In genomic region chr19:58060231-58060630, GRCh38 we compare ENCODE assay signal across 11 cellular contexts. TPM values are rescaled to one million over a fixed set of nuclear protein-coding genes. Genes with fewer than 3 reads are reported as not detected.
DNase-seq lines count a peak whose midpoint lies in the region; ATAC-seq and TF ChIP-seq lines count a peak whose summit lies in the region.
"Had no signal": no experiment of that assay in that cellular context is flagged by ENCODE, and none has a peak within 500 bp of the region (broad histone marks: within the 10 kb centered on the region; RNA-seq: fewer than 3 reads in every experiment).

No MANE protein-coding gene starts in this region.

- no peaks in the 10 kb centered on the region for H3K79me2 ChIP-seq in GM23338 (replicated peaks; ENCODE audit: insufficient read depth)

- H3K4me1 Mint-ChIP-seq in GM23338: peaks cover 8% of the 10 kb centered on the region
- peaks cover 3% of the 10 kb centered on the region for H3K4me1 Mint-ChIP-seq in activated naive CD8-positive, alpha-beta T cell treated with anti-CD3 and anti-CD28 coated beads, Interleukin-2, amount 10 ng/mL, durations not matched to agents 7 days and 5 days

- H2AFZ ChIP-seq in GM23338: no peak overlapping the region

- H3K36me3 ChIP-seq in GM23338 (ENCODE audit: insufficient read depth): peaks cover 8% of the 10 kb centered on the region; the same call in 1 of the 2 replicates
- peaks cover 13% of the 10 kb centered on the region for H3K36me3 ChIP-seq in muscle layer of colon (ENCODE audit: insufficient read depth, low read length)
- peaks cover 5 to 23% (median 17%) of the 10 kb centered on the region in 5 donors for H3K36me3 ChIP-seq in subcutaneous abdominal adipose tissue (ENCODE audit: control insufficient read depth in 5 of 5, insufficient read depth in 5 of 5, low read length in 5 of 5)
- H3K36me3 ChIP-seq in MG63: no peaks in the 10 kb centered on the region

- H3K4me3 ChIP-seq in GM23338 (peak overlapping the region; percentile 66; the same call in 1 of the 2 replicates), muscle layer of colon (ENCODE audit: low read depth in 1 of 2, low read length in 2 of 2) (peak overlapping the region; percentile 75 to 89), subcutaneous abdominal adipose tissue (ENCODE audit: low read depth in 1 of 5, low read length in 5 of 5) (peak overlapping the region in 4 of 5 donors; percentile 37 to 91 (median 78)), MG63 (no peak overlapping the region)

- H3K27ac ChIP-seq in GM23338 (ENCODE audit: low read depth): no peak overlapping the region
- H3K27ac ChIP-seq in muscle layer of colon (ENCODE audit: low read depth, low read length): no peak overlapping the region
- H3K27ac ChIP-seq in subcutaneous abdominal adipose tissue (ENCODE audit: low read depth, low read length): no peak overlapping the region

- 0 out of 2 replicates have a peak, but pooled peaks cover 4% of the 10 kb centered on the region for H3F3A ChIP-seq in GM23338 (replicated peaks; ENCODE audit: low read depth)

- peaks cover 17% of the 10 kb centered on the region for H3K27me3 Mint-ChIP-seq in GM23338 (ENCODE audit: insufficient read depth, low read depth, poor library complexity)
- peaks cover 1% of the 10 kb centered on the region for H3K27me3 Mint-ChIP-seq in activated naive CD8-positive, alpha-beta T cell treated with anti-CD3 and anti-CD28 coated beads, Interleukin-2, amount 10 ng/mL, durations not matched to agents 7 days and 5 days

- peaks cover 62% of the 10 kb centered on the region for H3K36me3 Mint-ChIP-seq in GM23338 (ENCODE audit: low read depth)
- H3K36me3 Mint-ChIP-seq in activated naive CD8-positive, alpha-beta T cell treated with anti-CD3 and anti-CD28 coated beads, Interleukin-2, amount 10 ng/mL, durations not matched to agents 7 days and 5 days: peaks cover 17% of the 10 kb centered on the region

- peaks cover 80% of the 10 kb centered on the region for H3K9me3 Mint-ChIP-seq in GM23338
- peaks cover 22% of the 10 kb centered on the region for H3K9me3 Mint-ChIP-seq in activated naive CD8-positive, alpha-beta T cell treated with anti-CD3 and anti-CD28 coated beads, Interleukin-2, amount 10 ng/mL, durations not matched to agents 7 days and 5 days

- H3K9me3 ChIP-seq in muscle layer of colon (ENCODE audit: low read length) (peaks cover 19% of the 10 kb centered on the region), subcutaneous abdominal adipose tissue (ENCODE audit: control insufficient read depth in 5 of 5, low read length in 5 of 5) (peaks cover 13 to 49% (median 35%) of the 10 kb centered on the region in 5 donors), MG63 (peaks cover 11% of the 10 kb centered on the region)

- H3K27me3 ChIP-seq in GM23338 (ENCODE audit: insufficient read depth) (no peaks in the 10 kb centered on the region), muscle layer of colon (ENCODE audit: control insufficient read depth in 1 of 2, insufficient read depth in 2 of 2, low read length in 2 of 2) (no peaks in the 10 kb centered on the region), subcutaneous abdominal adipose tissue (ENCODE audit: control insufficient read depth in 5 of 5, insufficient read depth in 4 of 5, low read length in 5 of 5) (no peaks in the 10 kb centered on the region), MG63 (no peaks in the 10 kb centered on the region)

- peak overlapping the region; percentile 44; the same call in 1 of the 3 replicates for H3K4me3 Mint-ChIP-seq in GM23338
- peak overlapping the region; percentile 82 for H3K4me3 Mint-ChIP-seq in activated naive CD8-positive, alpha-beta T cell treated with anti-CD3 and anti-CD28 coated beads, Interleukin-2, amount 10 ng/mL, durations not matched to agents 7 days and 5 days

- DNase-seq in GM23338 (ENCODE audit: low spot score) (no peak), GM03348 (ENCODE audit: low spot score) (no peak), Ammon's horn (ENCODE audit: low spot score) (no peak), MG63 (no peak)
- DNase-seq in activated naive CD8-positive, alpha-beta T cell treated with anti-CD3 and anti-CD28 coated beads, Interleukin-2, amount 10 ng/mL, durations not matched to agents 7 days and 5 days: no peak
- DNase-seq: foreskin fibroblast, mammary epithelial cell, NCI-H526 had no signal

- H3K4me2 ChIP-seq in GM23338: peak overlapping the region; percentile 81; the same call in 1 of the 2 replicates

- no peak for ATAC-seq in GM23338
- no peak for ATAC-seq in activated naive CD8-positive, alpha-beta T cell treated with anti-CD3 and anti-CD28 coated beads, Interleukin-2, amount 10 ng/mL, durations not matched to agents 7 days and 5 days (ENCODE audit: low read depth)

- POLR2A ChIA-PET in activated naive CD8-positive, alpha-beta T cell treated with anti-CD3 and anti-CD28 coated beads, Interleukin-2, amount 10 ng/mL, durations not matched to agents 7 days and 5 days (lab: Charles Lee): interaction anchor here (1.0 to 3.3 kb wide), 7 partner anchors 38 to 428 kb away, joined by 3 to 31 read pairs (median 5); partner anchors contain the start of genes ZNF211, ZNF329, ZNF551 and ZNF606

- no peak for TF ChIP-seq CTCF in GM23338 (conservative IDR thresholded peaks at IDR 0.05; ENCODE audit: low read depth in 2 of 2)

- 0 out of 2 replicates have a peak, but pooled peaks cover 6% of the 10 kb centered on the region for H3K9me2 ChIP-seq in GM23338 (ENCODE audit: insufficient read depth)

- H3K9ac ChIP-seq in muscle layer of colon (ENCODE audit: low read length) (no peak overlapping the region), subcutaneous abdominal adipose tissue (ENCODE audit: low read length in 5 of 5) (no peak overlapping the region)

- H4K20me1 ChIP-seq in GM23338 (replicated peaks; ENCODE audit: insufficient read depth): no peaks in the 10 kb centered on the region

- no peak overlapping the region for H3K27ac Mint-ChIP-seq in GM23338
- peak overlapping the region; percentile 60 for H3K27ac Mint-ChIP-seq in activated naive CD8-positive, alpha-beta T cell treated with anti-CD3 and anti-CD28 coated beads, Interleukin-2, amount 10 ng/mL, durations not matched to agents 7 days and 5 days

- H3K4me1 ChIP-seq in GM23338 (ENCODE audit: insufficient read depth) (peaks cover 11% of the 10 kb centered on the region), muscle layer of colon (ENCODE audit: insufficient read depth, low read length) (peaks cover 5% of the 10 kb centered on the region), subcutaneous abdominal adipose tissue (ENCODE audit: control insufficient read depth in 5 of 5, insufficient read depth in 5 of 5, low read length in 5 of 5) (peaks cover 0 to 18% (median 15%) of the 10 kb centered on the region in 5 donors)

TF ChIP-seq in GM23338, 12 proteins besides CTCF, POLR2A, EP300 and RAD21 (continues in another document):
- TF ChIP-seq EZH2 (IDR thresholded peaks at IDR 0.05; ENCODE audit: low read depth, unreplicated experiment): no peak
- no peak for TF ChIP-seq NANOG (IDR thresholded peaks at IDR 0.05; ENCODE audit: borderline replicate concordance)
- no peak for TF ChIP-seq STAT1 (IDR thresholded peaks at IDR 0.05; ENCODE audit: unreplicated experiment)
- TF ChIP-seq EZH2phosphoT487 (IDR thresholded peaks at IDR 0.05; ENCODE audit: unreplicated experiment): no peak
- TF ChIP-seq CREB1 (CRISPR knock-in tag; IDR thresholded peaks at IDR 0.05; ENCODE audit: low read depth): no peak
- no peak for TF ChIP-seq ETS1 (IDR thresholded peaks at IDR 0.05)

RNA-seq across cellular contexts. Expression of gene ZNF135, which starts 1.1 kb away (rescaled TPM):
- 9.8 and 10.3 TPM in 2 replicates for total RNA-seq in GM23338 (2014; rRNA removed; shearing (Covaris generic))
- polyA plus RNA-seq in GM23338 (2016; fragmentation: Nextera tagmentation; extraction: Ambion mirVana): 2.8 and 4.8 TPM in 2 replicates
- 1 to 10 TPM; 3.8 TPM for total RNA-seq in activated naive CD8-positive, alpha-beta T cell treated with anti-CD3 and anti-CD28 coated beads, Interleukin-2, amount 10 ng/mL, durations not matched to agents 7 days and 5 days
- not detected in 2 replicates for total RNA-seq in MG63 (2014; rRNA removed; shearing (Covaris generic); ENCODE audit: low replicate concordance)

RNA-seq across cellular contexts. Expression of gene ZSCAN1, which starts 26.4 kb away (rescaled TPM):
- 0.93 and 1.5 TPM in 2 replicates for total RNA-seq in GM23338 (2014; rRNA removed; shearing (Covaris generic))
- polyA plus RNA-seq in GM23338 (2016; fragmentation: Nextera tagmentation; extraction: Ambion mirVana): 3.9 and 4.9 TPM in 2 replicates
- total RNA-seq in activated naive CD8-positive, alpha-beta T cell treated with anti-CD3 and anti-CD28 coated beads, Interleukin-2, amount 10 ng/mL, durations not matched to agents 7 days and 5 days: not detected
- total RNA-seq in MG63 (2014; rRNA removed; shearing (Covaris generic); ENCODE audit: low replicate concordance): not detected in 2 replicates
- total RNA-seq: mammary epithelial cell, smooth muscle cell had no signal
- polyA plus RNA-seq: mammary epithelial cell had no signal

RNA-seq across cellular contexts. Expression of gene ZSCAN18, which starts 37.8 kb away (rescaled TPM):
- total RNA-seq in GM23338 (2014; rRNA removed; shearing (Covaris generic)): 63.9 and 75.0 TPM in 2 replicates
- 25.1 and 29.1 TPM in 2 replicates for polyA plus RNA-seq in GM23338 (2016; fragmentation: Nextera tagmentation; extraction: Ambion mirVana)
- 10 to 100 TPM; 56.6 to 58.1 TPM for total RNA-seq in activated naive CD8-positive, alpha-beta T cell treated with anti-CD3 and anti-CD28 coated beads, Interleukin-2, amount 10 ng/mL, durations not matched to agents 7 days and 5 days
- total RNA-seq in MG63 (2014; rRNA removed; shearing (Covaris generic); ENCODE audit: low replicate concordance): 3.8 and 8.2 TPM in 2 replicates

RNA-seq across cellular contexts. Expression of gene ZNF606, which starts 57.6 kb away (rescaled TPM):
- total RNA-seq in GM23338 (2014; rRNA removed; shearing (Covaris generic)): 54.4 and 55.6 TPM in 2 replicates
- 11.4 and 13.6 TPM in 2 replicates for polyA plus RNA-seq in GM23338 (2016; fragmentation: Nextera tagmentation; extraction: Ambion mirVana)
- total RNA-seq in activated naive CD8-positive, alpha-beta T cell treated with anti-CD3 and anti-CD28 coated beads, Interleukin-2, amount 10 ng/mL, durations not matched to agents 7 days and 5 days: 10 to 100 TPM; 21.3 to 22.2 TPM
- total RNA-seq in MG63 (2014; rRNA removed; shearing (Covaris generic); ENCODE audit: low replicate concordance): 11.5 and 12.4 TPM in 2 replicates
